Comparison of ENCODE assay signal across 17 cellular contexts in the genomic region with DNA sequence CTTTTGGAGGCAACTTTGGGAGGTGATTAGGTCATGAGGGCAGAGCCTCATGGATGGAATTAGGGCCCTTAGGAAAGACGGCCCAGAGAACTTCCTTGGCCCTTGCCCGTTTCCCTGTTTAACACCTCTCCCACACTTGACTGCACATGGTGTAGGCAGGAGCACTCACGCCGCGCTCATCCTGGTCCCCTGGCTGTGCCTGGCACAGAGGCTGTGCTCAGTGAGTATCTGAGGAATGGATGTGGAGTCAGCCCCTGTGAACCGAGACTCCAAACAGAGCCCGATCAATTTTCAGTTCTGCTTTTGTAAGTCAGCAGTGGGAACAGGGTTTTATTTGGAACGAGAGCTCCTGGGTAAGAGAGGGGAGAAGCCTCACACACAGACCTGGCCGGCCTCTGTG.
"Had no signal": no experiment of that assay in that cellular context is flagged by ENCODE, and none has a peak within 500 bp of the region (broad histone marks: within the 10 kb centered on the region; RNA-seq: fewer than 3 reads in every experiment).

No MANE protein-coding gene starts in this region.

- H3K27ac Mint-ChIP-seq: activated T-helper 17 cell treated with anti-CD3 and anti-CD28 coated beads, Interleukin-2, amount 50 U/mL, for 72 hours; dendritic cell treated with granulocyte-macrophage colony-stimulating factor and Interleukin-4, amounts not matched to agents 40 ng/mL and 50 ng/mL, for 4 days; nephron had no signal

- DNase-seq: activated CD4-positive, CD25-positive, alpha-beta regulatory T cell treated with anti-CD3 and anti-CD28 coated beads, Interleukin-2, amount 50 U/mL, for 72 hours; activated naive CD4-positive, alpha-beta T cell treated with Interleukin-2 at 50 U/mL for 16 hours; anterior cingulate cortex; cerebellar nuclear complex; effector memory CD4-positive, alpha-beta T cell; foreskin keratinocyte; glutamatergic neuron; left ventricle myocardium inferior; psoas muscle; right lobe of liver; stimulated activated naive CD8-positive, alpha-beta T cell treated with anti-CD3 and anti-CD28 coated beads, Interleukin-15, Interleukin-2, amounts not matched to agents 100 U/mL and 50 U/mL, for 24 hours; T-helper 9 cell; trophoblast cell had no signal

- H3K27ac ChIP-seq: foreskin keratinocyte, left ventricle myocardium inferior, psoas muscle, right lobe of liver had no signal

- H3K9me3 Mint-ChIP-seq: activated T-helper 17 cell treated with anti-CD3 and anti-CD28 coated beads, Interleukin-2, amount 50 U/mL, for 72 hours; dendritic cell treated with granulocyte-macrophage colony-stimulating factor and Interleukin-4, amounts not matched to agents 40 ng/mL and 50 ng/mL, for 4 days; nephron had no signal

- H3K27me3 ChIP-seq: right lobe of liver had no signal

- H3K4me2 ChIP-seq: smooth muscle cell had no signal

- H3K36me3 ChIP-seq: left ventricle myocardium inferior, right lobe of liver had no signal

- H3K4me3 Mint-ChIP-seq: activated T-helper 17 cell treated with anti-CD3 and anti-CD28 coated beads, Interleukin-2, amount 50 U/mL, for 72 hours; dendritic cell treated with granulocyte-macrophage colony-stimulating factor and Interleukin-4, amounts not matched to agents 40 ng/mL and 50 ng/mL, for 4 days; nephron had no signal

- ATAC-seq: activated T-helper 17 cell treated with anti-CD3 and anti-CD28 coated beads, Interleukin-2, amount 50 U/mL, for 72 hours; foreskin keratinocyte; psoas muscle; right lobe of liver; stimulated activated naive CD8-positive, alpha-beta T cell treated with anti-CD3 and anti-CD28 coated beads, Interleukin-15, Interleukin-2, amounts not matched to agents 100 U/mL and 50 U/mL, for 24 hours had no signal

- H3K4me3 ChIP-seq: left ventricle myocardium inferior, psoas muscle, right lobe of liver, smooth muscle cell had no signal

- H3K9me3 ChIP-seq: left ventricle myocardium inferior, psoas muscle, right lobe of liver had no signal

- H3K4me1 ChIP-seq: foreskin keratinocyte, left ventricle myocardium inferior, psoas muscle, right lobe of liver had no signal
